8 cellular contexts compared by ENCODE assay signal in genomic region chr5:163916376-163916775, GRCh38.
A peak's percentile ranks its signal among the peaks of the same experiment; 100 is the strongest.
DNase-seq lines count a peak whose midpoint lies in the region; ATAC-seq and TF ChIP-seq lines count a peak whose summit lies in the region.

No MANE protein-coding gene starts in this region.

- no peak for TF ChIP-seq CTCF in astrocyte of the spinal cord (IDR thresholded peaks at IDR 0.05; ENCODE audit: low read depth, low read length)

- no peak overlapping the region for H3K4me3 ChIP-seq in astrocyte of the spinal cord (ENCODE audit: low read depth, low read length)

- DNase-seq in CD1c-positive myeloid dendritic cell (ENCODE audit: extremely low spot score), result peak; percentile 57
- peak; percentile 8 for DNase-seq in astrocyte of the spinal cord (ENCODE audit: low read depth, low spot score)
- no peak for DNase-seq in sciatic nerve (ENCODE audit: low spot score)
- DNase-seq in NCI-H1930 (lab: John Stamatoyannopoulos, UW), result no peak
- no peak for DNase-seq in NCI-H748 (lab: John Stamatoyannopoulos, UW; ENCODE audit: unreplicated experiment)
- no peak for DNase-seq in T1000 (lab: John Stamatoyannopoulos, UW)

- in situ Hi-C loops in astrocyte of the spinal cord (cut with HindIII; ENCODE audit: low sequenced_read_pairs), result no loop called here

- ATAC-seq in GM19397 (IDR thresholded peaks at IDR 0.05; ENCODE audit: unreplicated experiment) (peak; percentile 82), HG03342 (IDR thresholded peaks at IDR 0.05; ENCODE audit: unreplicated experiment) (peak; percentile 84), sciatic nerve (peak; percentile 72)

- intact Hi-C loops in sciatic nerve (cut with DNase I), result no loop called here

Comparison
In these comparisons a context has a peak if more than half of its experiments do, and no peak if none do; other contexts are left out.
1. DNase-seq: peak in CD1c-positive myeloid dendritic cell (single experiment) and astrocyte of the spinal cord (single experiment); none in sciatic nerve (single experiment), NCI-H1930 (0 of 2), NCI-H748 (single experiment) and T1000 (single experiment).
2. Peak in every context shown above with its lines, with median percentiles within 50 percentile points of each other: ATAC-seq.